ENCODE assay signal across 24 cellular contexts in genomic region chr1:242449211-242449610, GRCh38.
DNase-seq lines count a peak whose midpoint lies in the region; ATAC-seq and TF ChIP-seq lines count a peak whose summit lies in the region.
"Had no signal": no experiment of that assay in that cellular context is flagged by ENCODE, and none has a peak within 500 bp of the region (broad histone marks: within the 10 kb centered on the region; RNA-seq: fewer than 3 reads in every experiment).

No MANE protein-coding gene starts in this region.

- no peaks in the 10 kb centered on the region for H3K9me3 Mint-ChIP-seq in type B pancreatic cell
- H3K9me3 Mint-ChIP-seq in activated naive CD4-positive, alpha-beta T cell treated with anti-CD3 and anti-CD28 coated beads, Interleukin-2, amount 50 U/mL, for 72 hours, result no peaks in the 10 kb centered on the region
- H3K9me3 Mint-ChIP-seq: activated CD4-positive, alpha-beta T cell treated with anti-CD3 and anti-CD28 coated beads, Interleukin-2, amount 10 ng/mL, durations not matched to agents 7 days and 5 days had no signal

- WGBS in SK-N-SH (ENCODE audit: low lambda C conversion rate), result 36% methylated on average over 6 of the region's 6 CpGs

- no peak for ATAC-seq in SK-N-SH treated with all-trans-retinoic acid at 6 μM for 48 hours
- no peak for ATAC-seq in activated naive CD4-positive, alpha-beta T cell treated with anti-CD3 and anti-CD28 coated beads, Interleukin-2, amount 50 U/mL, for 72 hours
- ATAC-seq: gastrocnemius medialis, GM12878, left lobe of liver had no signal

- H4K20me1 ChIP-seq in SK-N-SH (ENCODE audit: insufficient read depth), result no peaks in the 10 kb centered on the region

- peak overlapping the region; percentile 16 for H3K27ac Mint-ChIP-seq in type B pancreatic cell
- H3K27ac Mint-ChIP-seq in activated naive CD4-positive, alpha-beta T cell treated with anti-CD3 and anti-CD28 coated beads, Interleukin-2, amount 50 U/mL, for 72 hours, result no peak overlapping the region
- H3K27ac Mint-ChIP-seq: activated CD4-positive, alpha-beta T cell treated with anti-CD3 and anti-CD28 coated beads, Interleukin-2, amount 10 ng/mL, durations not matched to agents 7 days and 5 days had no signal

- peaks cover 32% of the 10 kb centered on the region for H3K4me1 Mint-ChIP-seq in type B pancreatic cell (ENCODE audit: unreplicated experiment)
- H3K4me1 Mint-ChIP-seq: activated CD4-positive, alpha-beta T cell treated with anti-CD3 and anti-CD28 coated beads, Interleukin-2, amount 10 ng/mL, durations not matched to agents 7 days and 5 days had no signal

- DNase-seq in SK-N-SH, result peak; percentile 46
- peak; percentile 91 for DNase-seq in NCI-H69 (lab: John Stamatoyannopoulos, UW)
- DNase-seq in type B pancreatic cell (ENCODE audit: extremely low spot score, unreplicated experiment), result no peak
- no peak for DNase-seq in activated CD4-positive, CD25-positive, alpha-beta regulatory T cell (lab: John Stamatoyannopoulos, UW)
- DNase-seq in activated T-cell treated with anti-CD3 and anti-CD28 coated beads for 4 hours, result no peak
- DNase-seq in activated naive CD4-positive, alpha-beta T cell treated with anti-CD3 and anti-CD28 coated beads, Interleukin-2, amount 50 U/mL, for 72 hours (ENCODE audit: low spot score in 2 of 2), result no peak
- DNase-seq: activated CD4-positive, alpha-beta T cell treated with anti-CD3 and anti-CD28 coated beads, Interleukin-2, amount 10 ng/mL, durations not matched to agents 7 days and 5 days; activated CD8-positive, alpha-beta memory T cell treated with anti-CD3 and anti-CD28 coated beads, Interleukin-2, amount 50 U/mL, for 4 hours; activated effector memory CD4-positive, alpha-beta T cell treated with Interleukin-2 at 50 U/mL for 16 hours; gastrocnemius medialis; HCEC 1CT; MM.1S; NCI-H2171 treated with DMSO at 0.1 percent for 48 hours; NK-92 treated with Interleukin-12 subunit alpha and Interleukin-12 subunit beta, amount 100 ng/mL, for 24 hours; stimulated activated CD8-positive, alpha-beta memory T cell treated with anti-CD3 and anti-CD28 coated beads, Interleukin-4, amount 100 ng/mL, for 48 hours had no signal

- peak overlapping the region; percentile 67 for H3K4me3 Mint-ChIP-seq in type B pancreatic cell
- H3K4me3 Mint-ChIP-seq: activated CD4-positive, alpha-beta T cell treated with anti-CD3 and anti-CD28 coated beads, Interleukin-2, amount 10 ng/mL, durations not matched to agents 7 days and 5 days had no signal

- H3K9ac ChIP-seq in SK-N-SH, result no peak overlapping the region
- H3K9ac ChIP-seq in iPS-15b (ENCODE audit: low read depth, low read length), result peak overlapping the region; percentile 28

- no peaks in the 10 kb centered on the region for H3K79me2 ChIP-seq in SK-N-SH (ENCODE audit: insufficient read depth)

- no peak overlapping the region for H2AFZ ChIP-seq in SK-N-SH (ENCODE audit: low read depth)

- H3F3A ChIP-seq in SK-N-SH (replicated peaks; ENCODE audit: insufficient read depth), result no peaks in the 10 kb centered on the region

- no peak for TF ChIP-seq CTCF in SK-N-SH (IDR thresholded peaks at IDR 0.05)
- no peak for TF ChIP-seq CTCF in type B pancreatic cell (conservative IDR thresholded peaks at IDR 0.05)

- TF ChIP-seq EP300 in SK-N-SH (IDR thresholded peaks at IDR 0.05; ENCODE audit: borderline replicate concordance in 1 of 2, low read depth in 1 of 2, low read length in 1 of 2), result peak in 1 of 2 experiments; percentile 10; a peak in 1 of 4 replicates

- no peaks in the 10 kb centered on the region for H3K9me2 ChIP-seq in SK-N-SH

- H3K27me3 ChIP-seq in SK-N-SH (ENCODE audit: insufficient read depth), result no peaks in the 10 kb centered on the region
- H3K27me3 ChIP-seq in iPS-15b (ENCODE audit: control insufficient read depth, insufficient read depth, low read length), result no peaks in the 10 kb centered on the region
- H3K27me3 ChIP-seq: adrenal gland, cardiac muscle cell, neutrophil, vagina had no signal

- no peaks in the 10 kb centered on the region for H3K36me3 Mint-ChIP-seq in type B pancreatic cell
- H3K36me3 Mint-ChIP-seq in activated naive CD4-positive, alpha-beta T cell treated with anti-CD3 and anti-CD28 coated beads, Interleukin-2, amount 50 U/mL, for 72 hours, result no peaks in the 10 kb centered on the region

- peak overlapping the region in 1 of 2 experiments; percentile 96; a peak in 2 of 4 replicates for H3K27ac ChIP-seq in SK-N-SH (ENCODE audit: low read depth in 2 of 2, low read length in 1 of 2)
- H3K27ac ChIP-seq: cardiac muscle cell, gastrocnemius medialis, HL-60, neutrophil, vagina had no signal

- CTCF ChIA-PET in SK-N-SH (lab: Yijun Ruan, JAX), result interaction anchor here (1.0 to 2.5 kb wide), 7 partner anchors 10 to 75 kb away, joined by 3 to 8 read pairs (median 4); partner anchors contain the start of gene PLD5

- TF ChIP-seq RAD21 in SK-N-SH (IDR thresholded peaks at IDR 0.05; ENCODE audit: low read length), result peak; percentile 23; the same call in 1 of the 2 replicates

- H3K4me1 ChIP-seq in SK-N-SH (ENCODE audit: control insufficient read depth in 1 of 2, insufficient read depth in 2 of 2, low read depth in 1 of 2, low read length in 1 of 2), result peaks cover 0 to 22% of the 10 kb centered on the region in 2 experiments; a peak in 2 of 4 replicates
- peaks cover 27% of the 10 kb centered on the region for H3K4me1 ChIP-seq in iPS-15b (ENCODE audit: control insufficient read depth, insufficient read depth, low read length)
- H3K4me1 ChIP-seq: adrenal gland, gastrocnemius medialis, vagina had no signal

- POLR2A ChIA-PET in SK-N-SH (lab: Yijun Ruan, JAX), result interaction anchor here (0.6 to 2.5 kb wide), 5 partner anchors 9 to 364 kb away, joined by 3 to 19 read pairs (median 6); no protein-coding TSS in a partner anchor

- H3K4me3 ChIP-seq in SK-N-SH (ENCODE audit: low read depth in 2 of 2, low read length in 1 of 2), result peak overlapping the region in 1 of 2 experiments; percentile 27; a peak in 2 of 4 replicates
- H3K4me3 ChIP-seq in iPS-15b (ENCODE audit: low read depth, low read length), result no peak overlapping the region
- H3K4me3 ChIP-seq: adrenal gland, cardiac muscle cell, gastrocnemius medialis, GM12878, vagina had no signal

- H3K4me2 ChIP-seq in SK-N-SH, result no peak overlapping the region

- H3K36me3 ChIP-seq in SK-N-SH (replicated peaks in 1 of 2; ENCODE audit: control insufficient read depth in 1 of 2, insufficient read depth in 2 of 2, low read length in 1 of 2) (no peaks in the 10 kb centered on the region), iPS-15b (ENCODE audit: control insufficient read depth, insufficient read depth, low read length) (no peaks in the 10 kb centered on the region)
- H3K36me3 ChIP-seq: adrenal gland, cardiac muscle cell, gastrocnemius medialis, neutrophil, vagina had no signal

- H3K9me3 ChIP-seq in SK-N-SH (no peaks in the 10 kb centered on the region), iPS-15b (ENCODE audit: control insufficient read depth, insufficient read depth, low read length) (no peaks in the 10 kb centered on the region)
- H3K9me3 ChIP-seq: adrenal gland, gastrocnemius medialis, neutrophil, vagina had no signal

- peaks cover 16% of the 10 kb centered on the region for H3K27me3 Mint-ChIP-seq in type B pancreatic cell
- H3K27me3 Mint-ChIP-seq: activated CD4-positive, alpha-beta T cell treated with anti-CD3 and anti-CD28 coated beads, Interleukin-2, amount 10 ng/mL, durations not matched to agents 7 days and 5 days had no signal

TF ChIP-seq in SK-N-SH, 30 proteins besides CTCF, POLR2A, EP300 and RAD21:
- TF ChIP-seq RCOR1 (IDR thresholded peaks at IDR 0.05; ENCODE audit: low read length), result no peak
- peak; percentile 45; the same call in 1 of the 2 replicates for TF ChIP-seq MXI1 (IDR thresholded peaks at IDR 0.05; ENCODE audit: low read depth, low read length)

TF ChIP-seq in SK-N-SH treated with all-trans-retinoic acid at 6 μM for 48 hours, 23 proteins besides CTCF, POLR2A, EP300 and RAD21 (continues in another document):
- no peak for TF ChIP-seq RARB (CRISPR knock-in tag; IDR thresholded peaks at IDR 0.05)
- TF ChIP-seq BACH2 (CRISPR knock-in tag; IDR thresholded peaks at IDR 0.05; ENCODE audit: borderline replicate concordance), result no peak
- TF ChIP-seq GLIS3 (CRISPR knock-in tag; IDR thresholded peaks at IDR 0.05), result no peak
- no peak for TF ChIP-seq ZFP3 (CRISPR knock-in tag; IDR thresholded peaks at IDR 0.05)
- TF ChIP-seq POU6F1 (CRISPR knock-in tag; IDR thresholded peaks at IDR 0.05; ENCODE audit: borderline replicate concordance, low read depth), result no peak
- no peak for TF ChIP-seq ARNTL (CRISPR knock-in tag; IDR thresholded peaks at IDR 0.05; ENCODE audit: borderline replicate concordance, low read depth)
- TF ChIP-seq TOX (CRISPR knock-in tag; IDR thresholded peaks at IDR 0.05; ENCODE audit: borderline replicate concordance), result no peak
- no peak for TF ChIP-seq CSDC2 (CRISPR knock-in tag; IDR thresholded peaks at IDR 0.05)
- TF ChIP-seq PATZ1 (CRISPR knock-in tag; IDR thresholded peaks at IDR 0.05; ENCODE audit: borderline replicate concordance), result no peak
- no peak for TF ChIP-seq PPARA (CRISPR knock-in tag; IDR thresholded peaks at IDR 0.05; ENCODE audit: borderline replicate concordance)

Comparison
In these comparisons a context has a peak if more than half of its experiments do, and no peak if none do; other contexts are left out.
1. DNase-seq: peak in SK-N-SH (single experiment) and NCI-H69 (single experiment); none in type B pancreatic cell (single experiment), activated CD4-positive, CD25-positive, alpha-beta regulatory T cell (0 of 4), activated T-cell treated with anti-CD3 and anti-CD28 coated beads for 4 hours (single experiment) and activated naive CD4-positive, alpha-beta T cell treated with anti-CD3 and anti-CD28 coated beads, Interleukin-2, amount 50 U/mL, for 72 hours (0 of 2).